Comparison of ENCODE assay signal across 21 cellular contexts in genomic region chr3:128523591-128523990, GRCh38. TPM values are rescaled to one million over a fixed set of nuclear protein-coding genes. Genes with fewer than 3 reads are reported as not detected.
"Had no signal": no experiment of that assay in that cellular context is flagged by ENCODE, and none has a peak within 500 bp of the region (broad histone marks: within the 10 kb centered on the region; RNA-seq: fewer than 3 reads in every experiment).

No MANE protein-coding gene starts in this region.

- H3K9me3 ChIP-seq: prostate gland, right lobe of liver, transverse colon had no signal

- H3K27ac ChIP-seq: prostate gland, right lobe of liver, transverse colon had no signal

- H3K27me3 ChIP-seq: right lobe of liver had no signal

- ATAC-seq: activated CD4-positive, CD25-positive, alpha-beta regulatory T cell treated with anti-CD3 and anti-CD28 coated beads, Interleukin-2, amount 50 U/mL, for 24 hours; activated naive CD4-positive, alpha-beta T cell treated with anti-CD3 and anti-CD28 coated beads, Interleukin-2, amount 50 U/mL, for 72 hours; left cardiac atrium; stimulated activated naive B cell treated with anti-CD40 and anti-IgM and Interleukin-4, amounts not matched to agents 10 μg/mL and 1 μg/mL and 100 μg/mL, for 72 hours had no signal

- H3K4me1 ChIP-seq: prostate gland, right lobe of liver, transverse colon had no signal

- H3K36me3 ChIP-seq: prostate gland, right lobe of liver, transverse colon had no signal

- H3K4me3 ChIP-seq: prostate gland, right lobe of liver, transverse colon had no signal

- DNase-seq: activated CD4-positive, alpha-beta T cell treated with anti-CD3 and anti-CD28 coated beads, Interleukin-2, amount 50 U/mL, for 4 hours; activated effector memory CD4-positive, alpha-beta T cell treated with Interleukin-2 at 50 U/mL for 16 hours; activated T-cell treated with anti-CD3 and anti-CD28 coated beads, Interleukin-2, amount 50 U/mL, for 1 hour; anterior cingulate cortex; cerebellar nuclear complex; dermis blood vessel endothelial cell; left cardiac atrium; mammary epithelial cell; occipital lobe; right lobe of liver; stimulated activated naive B cell treated with anti-CD40 and anti-IgM and Interleukin-4, amounts not matched to agents 10 μg/mL and 1 μg/mL and 100 μg/mL, for 72 hours; transverse colon had no signal

RNA-seq across cellular contexts. Expression of gene GATA2, which starts 30.6 kb away (rescaled TPM):
- total RNA-seq: mammary epithelial cell; T-helper 2 cell treated with Interferon-gamma antibody and Interleukin-4, amounts not matched to agents 100 ng/mL and 5 ng/mL, for 36 hours had no signal

RNA-seq across cellular contexts. Expression of gene DNAJB8, which starts 56.9 kb away (rescaled TPM):
- total RNA-seq: activated naive CD4-positive, alpha-beta T cell treated with anti-CD3 and anti-CD28 coated beads, Interleukin-2, amount 50 U/mL, for 72 hours; dermis blood vessel endothelial cell; glomerular endothelial cell; left cardiac atrium; mammary epithelial cell; mononuclear cell; natural killer cell treated with Interleukin-12 subunit alpha and Interleukin-12 subunit beta and Interleukin-15 and Interleukin-18, amount 100 ng/mL, for 72 hours; occipital lobe; right lobe of liver; subcutaneous adipose tissue; T-helper 2 cell treated with Interferon-gamma antibody and Interleukin-4, amounts not matched to agents 100 ng/mL and 5 ng/mL, for 36 hours; transverse colon had no signal
- polyA plus RNA-seq: esophagus, mammary epithelial cell had no signal
